ENCODE assay signal across 12 cellular contexts in genomic region chr11:67113231-67113721, GRCh38. TPM values are rescaled to one million over a fixed set of nuclear protein-coding genes. Genes with fewer than 3 reads are reported as not detected.
DNase-seq lines count a peak whose midpoint lies in the region; ATAC-seq and TF ChIP-seq lines count a peak whose summit lies in the region.
"Had no signal": no experiment of that assay in that cellular context is flagged by ENCODE, and none has a peak within 500 bp of the region (broad histone marks: within the 10 kb centered on the region; RNA-seq: fewer than 3 reads in every experiment).

No MANE protein-coding gene starts in this region.

- H3K4me1 ChIP-seq in OCI-LY1 (ENCODE audit: insufficient read depth, low read length, severe bottlenecking), result peaks cover 14% of the 10 kb centered on the region
- H3K4me1 ChIP-seq in HAP-1, result peaks cover 2% of the 10 kb centered on the region

- peak; percentile 60 for DNase-seq in SIG-M5 treated with dmso at 0.1 percent for 504 hours (lab: John Stamatoyannopoulos, UW; ENCODE audit: unreplicated experiment)
- no peak for DNase-seq in SIG-M5 (lab: John Stamatoyannopoulos, UW)
- peak; percentile 31 for DNase-seq in posterior vena cava (ENCODE audit: low spot score)
- DNase-seq in HAP-1 (ENCODE audit: low spot score in 2 of 2), result no peak
- no peak for DNase-seq in NCI-H526 (lab: John Stamatoyannopoulos, UW)
- DNase-seq: esophagus squamous epithelium, lower lobe of right lung, SHP77 treated with DMSO at 0.1 percent for 48 hours had no signal

- H3K9me2 ChIP-seq in OCI-LY1 (ENCODE audit: low read depth, low read length), result no peaks in the 10 kb centered on the region

- H4K20me1 ChIP-seq in OCI-LY1 (ENCODE audit: insufficient read depth, low read length), result no peaks in the 10 kb centered on the region; the same call in 1 of the 2 replicates

- peak overlapping the region; percentile 30; the same call in 1 of the 2 replicates for H3K4me2 ChIP-seq in OCI-LY1 (ENCODE audit: low read length)

- H3K9me3 ChIP-seq in OCI-LY1 (ENCODE audit: low read length), result no peaks in the 10 kb centered on the region
- no peaks in the 10 kb centered on the region for H3K9me3 ChIP-seq in HAP-1
- H3K9me3 ChIP-seq: esophagus squamous epithelium, lower lobe of right lung had no signal

- H3K9ac ChIP-seq in OCI-LY1 (ENCODE audit: low read length), result no peak overlapping the region

- in situ Hi-C loops in HAP-1 (cut with MboI; ENCODE audit: low sequenced_read_pairs), result no loop called here

- H3K27me3 ChIP-seq in OCI-LY1 (ENCODE audit: insufficient read depth, low read length) (no peaks in the 10 kb centered on the region; the same call in 1 of the 2 replicates), HAP-1 (ENCODE audit: low read depth) (no peaks in the 10 kb centered on the region)
- H3K27me3 ChIP-seq: esophagus squamous epithelium had no signal

- no peaks in the 10 kb centered on the region for H3F3A ChIP-seq in OCI-LY1 (ENCODE audit: insufficient read depth, low read length)

- ATAC-seq in HG02759 (IDR thresholded peaks at IDR 0.05; ENCODE audit: unreplicated experiment) (peak; percentile 63), GM18861 (IDR thresholded peaks at IDR 0.05; ENCODE audit: unreplicated experiment) (no peak)

- intact Hi-C loops in posterior vena cava (cut with DNase I), result no loop called here

- H3K36me3 ChIP-seq in OCI-LY1 (ENCODE audit: insufficient read depth, low read length) (no peaks in the 10 kb centered on the region), HAP-1 (replicated peaks) (no peaks in the 10 kb centered on the region)
- H3K36me3 ChIP-seq: esophagus squamous epithelium, lower lobe of right lung had no signal

- TF ChIP-seq CTCF in OCI-LY1 (IDR thresholded peaks at IDR 0.05; ENCODE audit: low read length), result no peak

- H3K4me3 ChIP-seq in OCI-LY1 (ENCODE audit: low read depth, low read length, poor library complexity, severe bottlenecking), result no peak overlapping the region
- H3K4me3 ChIP-seq in HAP-1, result no peak overlapping the region
- H3K4me3 ChIP-seq: esophagus squamous epithelium, lower lobe of right lung had no signal

- H3K27ac ChIP-seq in OCI-LY1 (ENCODE audit: low read depth, low read length, poor library complexity, severe bottlenecking), result no peak overlapping the region
- H3K27ac ChIP-seq: 22Rv1, esophagus squamous epithelium, lower lobe of right lung had no signal

- H3K79me2 ChIP-seq in OCI-LY1 (ENCODE audit: insufficient read depth, low read length), result no peaks in the 10 kb centered on the region

- H2AFZ ChIP-seq in OCI-LY1 (ENCODE audit: low read length), result no peak overlapping the region

RNA-seq across cellular contexts. Expression of gene KDM2A, which starts 5.8 kb away (rescaled TPM):
- total RNA-seq in posterior vena cava, result 10 to 100 TPM; 55.3 to 58.3 TPM

RNA-seq across cellular contexts. Expression of gene RHOD, which starts 56.6 kb away (rescaled TPM):
- total RNA-seq in posterior vena cava, result 10 to 100 TPM; 12.5 to 18.0 TPM

Comparison
In these comparisons a context has a peak if more than half of its experiments do, and no peak if none do; other contexts are left out.
1. DNase-seq: peak in SIG-M5 treated with dmso at 0.1 percent for 504 hours (single experiment) and posterior vena cava (single experiment); none in SIG-M5 (single experiment), HAP-1 (0 of 2) and NCI-H526 (0 of 2).